Comparison of ENCODE assay signal across 30 cellular contexts in genomic region chr11:33068611-33069340, GRCh38.
"Had no signal": no experiment of that assay in that cellular context is flagged by ENCODE, and none has a peak within 500 bp of the region (broad histone marks: within the 10 kb centered on the region; RNA-seq: fewer than 3 reads in every experiment).

No MANE protein-coding gene starts in this region.

- DNase-seq: activated CD4-positive, alpha-beta memory T cell treated with anti-CD3 and anti-CD28 coated beads for 36 hours; activated CD4-positive, alpha-beta T cell treated with anti-CD3 and anti-CD28 coated beads, Interleukin-2, amount 10 ng/mL, durations not matched to agents 7 days and 5 days; activated CD4-positive, CD25-positive, alpha-beta regulatory T cell; activated CD8-positive, alpha-beta memory T cell treated with anti-CD3 and anti-CD28 coated beads for 24 hours; activated effector memory CD4-positive, alpha-beta T cell treated with anti-CD3 and anti-CD28 coated beads, Interleukin-2, amount 50 U/mL, for 16 hours; activated naive CD4-positive, alpha-beta T cell treated with Interleukin-2 at 50 U/mL for 16 hours; activated T-cell treated with anti-CD3 and anti-CD28 coated beads, Interleukin-2, amount 50 U/mL, for 4 hours; amygdala; Karpas-422; MM.1S; NCI-H1105; NCI-H1436; NCI-H1694 treated with DMSO at 0.1 percent for 48 hours; NCI-H2029 treated with DMSO at 0.1 percent for 48 hours; NCI-H345; NCI-H510A; NCI-H526 treated with DMSO at 0.1 percent for 48 hours; NCI-H82; NK-92 treated with Interleukin-12 subunit alpha and Interleukin-12 subunit beta, amount 100 ng/mL, for 24 hours; OCI-M1; SHP77; T-helper 17 cell; T-helper 9 cell had no signal

- H3K27me3 Mint-ChIP-seq: activated CD4-positive, alpha-beta memory T cell treated with anti-CD3 and anti-CD28 coated beads for 36 hours; activated CD4-positive, alpha-beta T cell treated with anti-CD3 and anti-CD28 coated beads, Interleukin-2, amount 10 ng/mL, durations not matched to agents 7 days and 5 days; activated naive CD8-positive, alpha-beta T cell; brain; T-helper 17 cell had no signal

- H3K27ac Mint-ChIP-seq: activated CD4-positive, alpha-beta memory T cell treated with anti-CD3 and anti-CD28 coated beads for 36 hours; activated CD4-positive, alpha-beta T cell treated with anti-CD3 and anti-CD28 coated beads, Interleukin-2, amount 10 ng/mL, durations not matched to agents 7 days and 5 days; activated naive CD8-positive, alpha-beta T cell; brain; T-helper 17 cell had no signal

- H3K4me3 Mint-ChIP-seq: activated CD4-positive, alpha-beta memory T cell treated with anti-CD3 and anti-CD28 coated beads for 36 hours; activated CD4-positive, alpha-beta T cell treated with anti-CD3 and anti-CD28 coated beads, Interleukin-2, amount 10 ng/mL, durations not matched to agents 7 days and 5 days; activated naive CD8-positive, alpha-beta T cell; activated T-cell treated with anti-CD3 and anti-CD28 coated beads, Interleukin-2, amount 50 U/mL, for 4 hours; brain; T-helper 17 cell had no signal

- H3K4me1 ChIP-seq: SJSA1 had no signal

- H3K4me1 Mint-ChIP-seq: brain had no signal

- H3K9me3 Mint-ChIP-seq: activated CD4-positive, alpha-beta memory T cell treated with anti-CD3 and anti-CD28 coated beads for 36 hours; activated CD4-positive, alpha-beta T cell treated with anti-CD3 and anti-CD28 coated beads, Interleukin-2, amount 10 ng/mL, durations not matched to agents 7 days and 5 days; activated T-cell treated with anti-CD3 and anti-CD28 coated beads, Interleukin-2, amount 50 U/mL, for 4 hours; brain had no signal

- ATAC-seq: activated T-cell treated with anti-CD3 and anti-CD28 coated beads, Interleukin-2, amount 50 U/mL, for 4 hours; Panc1; SK-N-SH treated with all-trans-retinoic acid at 6 μM for 48 hours; T-helper 17 cell had no signal

- H3K27ac ChIP-seq: cardiac muscle cell, SJSA1 had no signal

- H3K27me3 ChIP-seq: cardiac muscle cell, SJSA1 had no signal

- FAIRE-seq: astrocyte had no signal

- H3K9me3 ChIP-seq: SJSA1 had no signal

- H3K4me3 ChIP-seq: cardiac muscle cell, SJSA1 had no signal
